Comparison of ENCODE assay signal across 21 cellular contexts in the genomic region with DNA sequence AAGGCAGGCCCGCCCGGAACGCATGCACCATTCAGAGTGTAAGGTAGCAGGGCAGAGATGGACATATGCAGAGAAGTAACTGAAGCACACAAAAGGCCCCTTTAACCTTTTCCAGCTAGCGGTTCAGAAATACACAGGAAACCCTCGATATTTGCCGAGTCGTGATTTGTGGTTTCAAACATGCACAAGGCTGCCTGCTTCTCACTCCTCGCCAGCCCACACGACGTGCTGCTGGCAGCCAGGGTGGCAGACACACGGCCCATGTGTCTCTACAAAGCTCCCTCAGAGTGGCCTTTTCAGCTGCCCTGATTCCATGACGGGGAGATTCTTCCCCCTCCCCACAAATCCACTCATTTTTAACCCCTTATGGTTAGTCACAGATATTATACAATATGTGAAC. TPM values are rescaled to one million over a fixed set of nuclear protein-coding genes. Genes with fewer than 3 reads are reported as not detected.
DNase-seq lines count a peak whose midpoint lies in the region; ATAC-seq, FAIRE-seq and TF ChIP-seq lines count a peak whose summit lies in the region.
"Had no signal": no experiment of that assay in that cellular context is flagged by ENCODE, and none has a peak within 500 bp of the region (broad histone marks: within the 10 kb centered on the region; RNA-seq: fewer than 3 reads in every experiment).

No MANE protein-coding gene starts in this region.

- H3K4me3 ChIP-seq in A549 (no peak overlapping the region), MM.1S (ENCODE audit: low read length) (no peak overlapping the region)
- H3K4me3 ChIP-seq: GM12878, Peyer's patch, SJSA1 had no signal

- no peak for TF ChIP-seq CTCF in A549 (IDR thresholded peaks at IDR 0.05)
- TF ChIP-seq CTCF in MM.1S (IDR thresholded peaks at IDR 0.05; ENCODE audit: low read length): no peak
- no peak for TF ChIP-seq CTCF in neural crest cell (conservative IDR thresholded peaks at IDR 0.05)
- TF ChIP-seq CTCF in HFFc6 (IDR thresholded peaks at IDR 0.05): no peak

- FAIRE-seq in A549 (lab: Jason Lieb, UNC): no peak
- FAIRE-seq: GM12878 had no signal

- H3K27me3 Mint-ChIP-seq in neural crest cell (ENCODE audit: low read depth) (no peaks in the 10 kb centered on the region), HFFc6 (ENCODE audit: insufficient read depth) (peaks cover 38% of the 10 kb centered on the region)

- H3K4me1 ChIP-seq in A549 (peaks cover 19% of the 10 kb centered on the region), MM.1S (ENCODE audit: low read length) (no peaks in the 10 kb centered on the region)
- H3K4me1 ChIP-seq: Peyer's patch had no signal

- no peaks in the 10 kb centered on the region for H3K79me2 ChIP-seq in MM.1S (ENCODE audit: low read length)

- POLR2A ChIA-PET in A549 (lab: Yijun Ruan, JAX): no interaction called here

- ATAC-seq in A549 (no peak), GM18498 (IDR thresholded peaks at IDR 0.05; ENCODE audit: unreplicated experiment) (no peak)
- ATAC-seq: CD8-positive, alpha-beta T cell; GM12878; HCT116 had no signal

- no peaks in the 10 kb centered on the region for H4K20me1 ChIP-seq in MM.1S (ENCODE audit: insufficient read depth, low read length)

- H3K4me1 Mint-ChIP-seq in neural crest cell: peaks cover 11% of the 10 kb centered on the region
- peaks cover 13% of the 10 kb centered on the region for H3K4me1 Mint-ChIP-seq in HFFc6 (ENCODE audit: low read depth)

- H3K9me2 ChIP-seq in MM.1S (replicated peaks; ENCODE audit: insufficient read depth, low read length): no peaks in the 10 kb centered on the region

- H3K9ac ChIP-seq in MM.1S (ENCODE audit: low read length): no peak overlapping the region

- H3K27ac ChIP-seq in A549 (no peak overlapping the region), MM.1S (ENCODE audit: low read length) (no peak overlapping the region)
- H3K27ac ChIP-seq: Peyer's patch, SJSA1 had no signal

- no peak overlapping the region for H3K4me3 Mint-ChIP-seq in neural crest cell
- H3K4me3 Mint-ChIP-seq in HFFc6: no peak overlapping the region
- H3K4me3 Mint-ChIP-seq: CD8-positive, alpha-beta T cell; T-helper 1 cell treated with Interleukin-12 subunit alpha and Interleukin-12 subunit beta and Interleukin-4 antibody, amounts not matched to agents 30 μg/mL and 1 μg/mL, for 36 hours had no signal

- no peaks in the 10 kb centered on the region for H3K27me3 ChIP-seq in MM.1S (replicated peaks; ENCODE audit: insufficient read depth, low read length)
- H3K27me3 ChIP-seq: Peyer's patch had no signal

- peak overlapping the region; percentile 21 for H3K27ac Mint-ChIP-seq in neural crest cell (ENCODE audit: unreplicated experiment)
- H3K27ac Mint-ChIP-seq in HFFc6: no peak overlapping the region
- H3K27ac Mint-ChIP-seq: CD8-positive, alpha-beta T cell; T-helper 1 cell treated with Interleukin-12 subunit alpha and Interleukin-12 subunit beta and Interleukin-4 antibody, amounts not matched to agents 30 μg/mL and 1 μg/mL, for 36 hours had no signal

- no peak overlapping the region for H2AFZ ChIP-seq in MM.1S (ENCODE audit: low read length)

- H3F3A ChIP-seq in MM.1S (ENCODE audit: insufficient read depth, low read length): no peaks in the 10 kb centered on the region

- no peaks in the 10 kb centered on the region for H3K36me3 ChIP-seq in MM.1S (replicated peaks; ENCODE audit: insufficient read depth, low read length)
- H3K36me3 ChIP-seq: Peyer's patch, SJSA1 had no signal

- H3K4me2 ChIP-seq in A549 (no peak overlapping the region), MM.1S (ENCODE audit: low read depth, low read length) (no peak overlapping the region)

- WGBS in A549 (ENCODE audit: missing lambda C conversion rate): 69% methylated on average over 10 of the region's 12 CpGs

- no peak for TF ChIP-seq RAD21 in A549 (conservative IDR thresholded peaks at IDR 0.05 in 1 of 2, IDR thresholded peaks at IDR 0.05 in 1 of 2)

- no peak for TF ChIP-seq EP300 in A549 (IDR thresholded peaks at IDR 0.05)

- CTCF ChIA-PET in A549 (lab: Yijun Ruan, JAX): interaction anchor here (1.1 kb wide), 1 partner anchor 355 kb away, joined by 3 read pairs; no protein-coding TSS in a partner anchor

- no peak for DNase-seq in A549 (ENCODE audit: low read depth in 1 of 2, low spot score in 1 of 2)
- peak; percentile 29 for DNase-seq in Ammon's horn (ENCODE audit: low spot score)
- peak; percentile 42 for DNase-seq in MM.1S
- no peak for DNase-seq in neural crest cell (ENCODE audit: low read depth, low spot score)
- DNase-seq in HFFc6: no peak
- no peak for DNase-seq in OCI-M2 (lab: John Stamatoyannopoulos, UW; ENCODE audit: unreplicated experiment)
- DNase-seq: C1 segment of cervical spinal cord, GOT3, NCI-H1092 treated with DMSO at 0.1 percent for 48 hours, NCI-H1436 treated with DMSO at 0.1 percent for 48 hours, NCI-H1930, NCI-H226, NCI-H510A treated with DMSO at 0.1 percent for 48 hours, NCI-H774, Peyer's patch had no signal

- no peak for TF ChIP-seq POLR2A in A549 (IDR thresholded peaks at IDR 0.05; ENCODE audit: low read length)

- H3K36me3 Mint-ChIP-seq in neural crest cell (ENCODE audit: low read depth): no peaks in the 10 kb centered on the region
- no peaks in the 10 kb centered on the region for H3K36me3 Mint-ChIP-seq in HFFc6 (ENCODE audit: low read depth)
- H3K36me3 Mint-ChIP-seq: CD8-positive, alpha-beta T cell had no signal

- H3K9me3 Mint-ChIP-seq in neural crest cell (no peaks in the 10 kb centered on the region), HFFc6 (no peaks in the 10 kb centered on the region)
- H3K9me3 Mint-ChIP-seq: CD8-positive, alpha-beta T cell; T-helper 1 cell treated with Interleukin-12 subunit alpha and Interleukin-12 subunit beta and Interleukin-4 antibody, amounts not matched to agents 30 μg/mL and 1 μg/mL, for 36 hours had no signal

- H3K9me3 ChIP-seq in A549: no peaks in the 10 kb centered on the region
- H3K9me3 ChIP-seq in MM.1S (replicated peaks; ENCODE audit: insufficient read depth, low read length): no peaks in the 10 kb centered on the region
- H3K9me3 ChIP-seq: Peyer's patch, SJSA1 had no signal

TF ChIP-seq in A549, 52 proteins besides CTCF, POLR2A, EP300 and RAD21:
- peak; percentile 33 for TF ChIP-seq MAFK (IDR thresholded peaks at IDR 0.05; ENCODE audit: partially characterized antibody)
- no peak for TF ChIP-seq E2F6 (IDR thresholded peaks at IDR 0.05; ENCODE audit: borderline replicate concordance, low read depth)

RNA-seq across cellular contexts. Expression of gene ZBTB7C, which starts 23.6 kb away (rescaled TPM):
- 0.08 and 0.12 TPM in 2 replicates for polyA plus RNA-seq in A549 (2011; rRNA removed)
- polyA plus RNA-seq in A549 (2012; cell fraction: cytosol; rRNA removed): 0.13 TPM in 1 of 2 replicates, not detected in the other
- polyA plus RNA-seq in A549 (2012; cell fraction: nucleus; rRNA removed): 0.02 and 0.04 TPM in 2 replicates
- polyA plus RNA-seq in A549 (2017; fragmentation: RNase III; extraction: RNeasy Plus Mini Kit Qiagen cat#74134 plus additional on column Dnase treatment): 0.04 to 0.24 TPM (median 0.10 TPM) in 3 replicates
- polyA minus RNA-seq in A549 (2011; rRNA and poly(A)+ RNA removed): 0.05 and 0.08 TPM in 2 replicates
- total RNA-seq in neural crest cell: 0.45 and 0.61 TPM in 2 replicates
- not detected for total RNA-seq in HFFc6 (2021; fragmentation: NEBNext Ultra II Directional; extraction: Animal tissue kit (Norgen Biotek cat#: 25700))
- total RNA-seq: CD8-positive, alpha-beta T cell had no signal

Comparison
In these comparisons a context has a peak if more than half of its experiments do, and no peak if none do; other contexts are left out.
1. DNase-seq: peak in Ammon's horn (single experiment) and MM.1S (single experiment); none in A549 (0 of 2), neural crest cell (single experiment), HFFc6 (single experiment) and OCI-M2 (single experiment).